Comparison of ENCODE assay signal across 22 cellular contexts in the genomic region with DNA sequence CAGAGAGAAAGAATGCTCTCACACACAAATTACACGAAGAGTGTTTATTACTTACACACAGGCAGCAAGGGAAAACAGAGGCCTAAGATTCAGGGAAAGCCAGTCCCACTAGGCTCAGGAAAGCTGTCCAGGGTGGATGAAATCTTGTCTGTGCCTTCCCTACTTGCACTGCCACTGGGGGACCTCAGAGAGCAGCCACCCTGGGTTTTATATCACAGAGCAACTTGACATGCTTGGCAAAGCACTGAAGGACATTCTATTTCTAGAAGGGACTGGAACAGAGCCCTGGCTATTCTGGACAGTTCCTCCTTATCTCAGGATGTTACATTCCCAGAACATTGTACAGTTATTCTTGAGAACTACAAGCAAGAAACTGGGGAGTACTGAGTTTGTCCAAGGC. TPM values are rescaled to one million over a fixed set of nuclear protein-coding genes. Genes with fewer than 3 reads are reported as not detected.
DNase-seq lines count a peak whose midpoint lies in the region; ATAC-seq and TF ChIP-seq lines count a peak whose summit lies in the region.
"Had no signal": no experiment of that assay in that cellular context is flagged by ENCODE, and none has a peak within 500 bp of the region (broad histone marks: within the 10 kb centered on the region; RNA-seq: fewer than 3 reads in every experiment).

No MANE protein-coding gene starts in this region.

- no peaks in the 10 kb centered on the region for H3K36me3 Mint-ChIP-seq in CD4-positive, alpha-beta T cell (ENCODE audit: low read depth)
- H3K36me3 Mint-ChIP-seq: activated naive CD8-positive, alpha-beta T cell; CD4-positive, CD25-positive, alpha-beta regulatory T cell; neural progenitor cell had no signal

- H3K27me3 Mint-ChIP-seq in CD4-positive, alpha-beta T cell: peaks cover 4% of the 10 kb centered on the region

- CTCF ChIA-PET in GM10248 (lab: Yijun Ruan, JAX): interaction anchor here (1.7 to 2.9 kb wide), 2 partner anchors 9 to 50 kb away, joined by 5 to 18 read pairs; no protein-coding TSS in a partner anchor
- CTCF ChIA-PET in CD4-positive, alpha-beta T cell (lab: Charles Lee): interaction anchor here (1.2 kb wide), 1 partner anchor 9 kb away, joined by 5 read pairs; no protein-coding TSS in a partner anchor

- H3K4me3 Mint-ChIP-seq in CD4-positive, alpha-beta T cell: no peak overlapping the region
- H3K4me3 Mint-ChIP-seq: activated naive CD8-positive, alpha-beta T cell; CD4-positive, CD25-positive, alpha-beta regulatory T cell; neural progenitor cell had no signal

- H3K9me2 ChIP-seq in OCI-LY1 (ENCODE audit: low read depth, low read length): no peaks in the 10 kb centered on the region
- H3K9me2 ChIP-seq: SK-N-SH had no signal

- intact Hi-C loops in CD4-positive, alpha-beta T cell (cut with DNase I, micrococcal nuclease): no loop called here

- DNase-seq in GM10248 (ENCODE audit: extremely low spot score) (no peak), fibroblast of the aortic adventitia (ENCODE audit: low read depth) (peak; percentile 46), osteoblast (ENCODE audit: insufficient read length, low spot score, missing footprints) (no peak), T1000 (lab: John Stamatoyannopoulos, UW) (no peak), NCI-H2171 treated with DMSO at 0.1 percent for 48 hours (lab: John Stamatoyannopoulos, UW) (no peak)
- DNase-seq in activated T-cell treated with anti-CD3 and anti-CD28 coated beads, Interleukin-2, amount 50 U/mL, for 48 hours: no peak
- no peak for DNase-seq in CD4-positive, alpha-beta T cell
- DNase-seq: activated CD4-positive, alpha-beta T cell treated with anti-CD3 and anti-CD28 coated beads for 1 hour; CD4-positive, CD25-positive, alpha-beta regulatory T cell; DMS79 treated with DMSO at 0.1 percent for 48 hours; midbrain; NCI-H146; NCI-H774; SK-N-SH; stimulated activated CD4-positive, alpha-beta T cell treated with anti-CD3 and anti-CD28 coated beads, Interleukin-12 subunit alpha, Interleukin-12 subunit beta, amount 100 ng/mL, for 4 hours; T-helper 9 cell had no signal

- POLR2A ChIA-PET in GM10248 (lab: Yijun Ruan, JAX): no interaction called here
- POLR2A ChIA-PET in CD4-positive, alpha-beta T cell (lab: Charles Lee): no interaction called here

- no peak overlapping the region for H3K9ac ChIP-seq in OCI-LY1 (ENCODE audit: low read length)
- H3K9ac ChIP-seq: neural progenitor cell, SK-N-SH had no signal

- no peaks in the 10 kb centered on the region for H3K9me3 Mint-ChIP-seq in CD4-positive, alpha-beta T cell
- H3K9me3 Mint-ChIP-seq: neural progenitor cell had no signal

- H3K27ac ChIP-seq in OCI-LY1 (ENCODE audit: low read depth, low read length, poor library complexity, severe bottlenecking) (no peak overlapping the region), osteoblast (ENCODE audit: low read depth, low read length) (no peak overlapping the region)
- H3K27ac ChIP-seq in CD4-positive, alpha-beta T cell (ENCODE audit: low read depth, low read length): no peak overlapping the region
- H3K27ac ChIP-seq: coronary artery, neural progenitor cell, thoracic aorta had no signal

- no peaks in the 10 kb centered on the region for H3F3A ChIP-seq in OCI-LY1 (ENCODE audit: insufficient read depth, low read length)

- no peaks in the 10 kb centered on the region for H3K4me1 Mint-ChIP-seq in CD4-positive, alpha-beta T cell (ENCODE audit: low read depth)
- H3K4me1 Mint-ChIP-seq: CD4-positive, CD25-positive, alpha-beta regulatory T cell; neural progenitor cell had no signal

- H4K20me1 ChIP-seq in OCI-LY1 (ENCODE audit: insufficient read depth, low read length) (no peaks in the 10 kb centered on the region), osteoblast (ENCODE audit: insufficient read depth, low read length) (no peaks in the 10 kb centered on the region)

- H2AFZ ChIP-seq in OCI-LY1 (ENCODE audit: low read length): no peak overlapping the region
- no peak overlapping the region for H2AFZ ChIP-seq in osteoblast (ENCODE audit: low read length)
- H2AFZ ChIP-seq: neural progenitor cell had no signal

- peak; percentile 6 for TF ChIP-seq CTCF in GM10248 (IDR thresholded peaks at IDR 0.05; ENCODE audit: control extremely low read depth, extremely low read depth, low read depth, missing control alignments)
- peak; percentile 38; the same call in 1 of the 2 replicates for TF ChIP-seq CTCF in OCI-LY1 (IDR thresholded peaks at IDR 0.05; ENCODE audit: low read length)
- TF ChIP-seq CTCF in fibroblast of the aortic adventitia (IDR thresholded peaks at IDR 0.05; ENCODE audit: insufficient read depth, low read length): no peak
- TF ChIP-seq CTCF in osteoblast (IDR thresholded peaks at IDR 0.05; ENCODE audit: extremely low read depth, low read depth, low read length): peak; percentile 5
- TF ChIP-seq CTCF in CD4-positive, alpha-beta T cell (IDR thresholded peaks at IDR 0.05): no peak

- no peak for ATAC-seq in CD4-positive, alpha-beta T cell (ENCODE audit: poor library complexity)

- no peaks in the 10 kb centered on the region for H3K36me3 ChIP-seq in OCI-LY1 (ENCODE audit: insufficient read depth, low read length)
- no peaks in the 10 kb centered on the region for H3K36me3 ChIP-seq in osteoblast (ENCODE audit: insufficient read depth, low read length)
- H3K36me3 ChIP-seq: HAP-1, neural progenitor cell, thoracic aorta had no signal

- no peak overlapping the region for H3K4me2 ChIP-seq in OCI-LY1 (ENCODE audit: low read length)
- H3K4me2 ChIP-seq in osteoblast (ENCODE audit: insufficient read depth, low read length): no peak overlapping the region
- H3K4me2 ChIP-seq: neural progenitor cell, SK-N-SH had no signal

- H3K9me3 ChIP-seq in OCI-LY1 (ENCODE audit: low read length) (no peaks in the 10 kb centered on the region), osteoblast (ENCODE audit: low read depth, low read length) (no peaks in the 10 kb centered on the region)
- no peaks in the 10 kb centered on the region for H3K9me3 ChIP-seq in CD4-positive, alpha-beta T cell (ENCODE audit: control insufficient read depth, low read length)
- H3K9me3 ChIP-seq: HAP-1, SK-N-SH, thoracic aorta had no signal

- H3K79me2 ChIP-seq in OCI-LY1 (ENCODE audit: insufficient read depth, low read length): no peaks in the 10 kb centered on the region
- no peaks in the 10 kb centered on the region for H3K79me2 ChIP-seq in osteoblast (ENCODE audit: insufficient read depth, low read length)

- no peak overlapping the region for H3K27ac Mint-ChIP-seq in CD4-positive, alpha-beta T cell
- H3K27ac Mint-ChIP-seq: activated naive CD8-positive, alpha-beta T cell; neural progenitor cell had no signal

- no peak overlapping the region for H3K4me3 ChIP-seq in OCI-LY1 (ENCODE audit: low read depth, low read length, poor library complexity, severe bottlenecking)
- no peak overlapping the region for H3K4me3 ChIP-seq in fibroblast of the aortic adventitia (ENCODE audit: low read depth, low read length)
- no peak overlapping the region for H3K4me3 ChIP-seq in osteoblast (ENCODE audit: insufficient read depth, low read length)
- H3K4me3 ChIP-seq: coronary artery, HAP-1, neural progenitor cell, thoracic aorta had no signal

- peaks cover 5% of the 10 kb centered on the region for H3K4me1 ChIP-seq in OCI-LY1 (ENCODE audit: insufficient read depth, low read length, severe bottlenecking)
- H3K4me1 ChIP-seq in osteoblast (ENCODE audit: insufficient read depth, low read length): peaks cover 12% of the 10 kb centered on the region
- H3K4me1 ChIP-seq: HAP-1, neural progenitor cell had no signal

- H3K27me3 ChIP-seq in OCI-LY1 (ENCODE audit: insufficient read depth, low read length): no peaks in the 10 kb centered on the region
- no peaks in the 10 kb centered on the region for H3K27me3 ChIP-seq in osteoblast (ENCODE audit: insufficient read depth, low read length)
- H3K27me3 ChIP-seq in CD4-positive, alpha-beta T cell (ENCODE audit: control insufficient read depth, insufficient read depth, low read length): no peaks in the 10 kb centered on the region
- H3K27me3 ChIP-seq: neural progenitor cell had no signal

RNA-seq across cellular contexts. Expression of a gene that starts 7.5 kb away (rescaled TPM):
- total RNA-seq in fibroblast of the aortic adventitia (ENCODE audit: low replicate concordance): 5.7 and 145 TPM in 2 replicates
- 2.2 and 3.5 TPM in 2 replicates for total RNA-seq in osteoblast
- not detected for total RNA-seq in CD4-positive, alpha-beta T cell
- total RNA-seq: CD4-positive, CD25-positive, alpha-beta regulatory T cell had no signal

RNA-seq across cellular contexts. Expression of a gene that starts 29.1 kb away (rescaled TPM):
- total RNA-seq in fibroblast of the aortic adventitia (ENCODE audit: low replicate concordance) (21.1 and 21.7 TPM in 2 replicates), osteoblast (21.4 and 22.4 TPM in 2 replicates)
- total RNA-seq in CD4-positive, alpha-beta T cell: 10 to 100 TPM; 22.7 to 24.5 TPM

Comparison
In these comparisons a context has a peak if more than half of its experiments do, and no peak if none do; other contexts are left out.
1. CTCF ChIP-seq: peak in GM10248 (single experiment), OCI-LY1 (single experiment) and osteoblast (single experiment); none in fibroblast of the aortic adventitia (single experiment) and CD4-positive, alpha-beta T cell (single experiment).